Comparison of ENCODE assay signal across 20 cellular contexts in genomic region chr10:126558881-126559280, GRCh38.
"Had no signal": no experiment of that assay in that cellular context is flagged by ENCODE, and none has a peak within 500 bp of the region (broad histone marks: within the 10 kb centered on the region; RNA-seq: fewer than 3 reads in every experiment).

No MANE protein-coding gene starts in this region.

- H3K4me3 ChIP-seq: SK-N-MC had no signal

- DNase-seq: activated CD4-positive, alpha-beta memory T cell treated with anti-CD3 and anti-CD28 coated beads for 36 hours; activated CD4-positive, alpha-beta T cell treated with anti-CD3 and anti-CD28 coated beads, Interleukin-2, amount 10 ng/mL, durations not matched to agents 7 days and 5 days; activated CD4-positive, CD25-positive, alpha-beta regulatory T cell; activated CD8-positive, alpha-beta memory T cell treated with anti-CD3 and anti-CD28 coated beads for 24 hours; activated gamma-delta T cell; activated naive CD4-positive, alpha-beta T cell treated with anti-CD3 and anti-CD28 coated beads for 36 hours; activated T-cell treated with anti-CD3 and anti-CD28 coated beads, Interleukin-2, amount 50 U/mL, for 48 hours; amygdala; MM.1S; NCI-H1105; NCI-H1436; NCI-H187; NCI-H2081 treated with DMSO at 0.1 percent for 48 hours; NCI-H446; NCI-H748 treated with DMSO at 0.1 percent for 48 hours; RPMI8226; T-cell; T-helper 2 cell; T1000 had no signal

- H3K27ac ChIP-seq: SK-N-MC had no signal
